ENCODE assay signal across 23 cellular contexts in genomic region chr3:122235147-122235546, GRCh38. TPM values are rescaled to one million over a fixed set of nuclear protein-coding genes. Genes with fewer than 3 reads are reported as not detected.
DNase-seq lines count a peak whose midpoint lies in the region; ATAC-seq and TF ChIP-seq lines count a peak whose summit lies in the region.
"Had no signal": no experiment of that assay in that cellular context is flagged by ENCODE, and none has a peak within 500 bp of the region (broad histone marks: within the 10 kb centered on the region; RNA-seq: fewer than 3 reads in every experiment).

No MANE protein-coding gene starts in this region.

- peaks cover 7% of the 10 kb centered on the region for H3K27me3 Mint-ChIP-seq in stimulated activated naive CD8-positive, alpha-beta T cell treated with anti-CD3 and anti-CD28 coated beads, Interleukin-15, Interleukin-2, amounts not matched to agents 100 ng/mL and 50 ng/mL, for 24 hours

- no peaks in the 10 kb centered on the region for H3K36me3 Mint-ChIP-seq in stimulated activated naive CD8-positive, alpha-beta T cell treated with anti-CD3 and anti-CD28 coated beads, Interleukin-15, Interleukin-2, amounts not matched to agents 100 ng/mL and 50 ng/mL, for 24 hours (ENCODE audit: low read depth)
- H3K36me3 Mint-ChIP-seq: activated naive CD4-positive, alpha-beta T cell treated with anti-CD3 and anti-CD28 coated beads, Interleukin-2, amount 50 U/mL, for 72 hours; naive B cell had no signal

- H3K27ac ChIP-seq in A673 (ENCODE audit: low read depth, low read length, poor library complexity, severe bottlenecking), result no peak overlapping the region
- H3K27ac ChIP-seq: body of pancreas, C4-2B, coronary artery, skin epidermis, transverse colon had no signal

- CTCF ChIA-PET in A673 (lab: Charles Lee), result no interaction called here

- no peaks in the 10 kb centered on the region for H3K4me1 ChIP-seq in A673 (ENCODE audit: insufficient read depth, low read length, poor library complexity, severe bottlenecking)
- H3K4me1 ChIP-seq: body of pancreas, transverse colon had no signal

- peaks cover 35% of the 10 kb centered on the region for H3K4me1 Mint-ChIP-seq in stimulated activated naive CD8-positive, alpha-beta T cell treated with anti-CD3 and anti-CD28 coated beads, Interleukin-15, Interleukin-2, amounts not matched to agents 100 ng/mL and 50 ng/mL, for 24 hours (ENCODE audit: low read depth)

- ATAC-seq in stimulated activated naive CD8-positive, alpha-beta T cell treated with anti-CD3 and anti-CD28 coated beads, Interleukin-15, Interleukin-2, amounts not matched to agents 100 U/mL and 50 U/mL, for 24 hours, result no peak
- ATAC-seq in GM21825 (IDR thresholded peaks at IDR 0.05; ENCODE audit: unreplicated experiment) (peak; percentile 37), HG03432 (IDR thresholded peaks at IDR 0.05; ENCODE audit: unreplicated experiment) (peak; percentile 52), HG03469 (IDR thresholded peaks at IDR 0.05; ENCODE audit: unreplicated experiment) (no peak)
- ATAC-seq: activated naive CD4-positive, alpha-beta T cell treated with anti-CD3 and anti-CD28 coated beads, Interleukin-2, amount 50 U/mL, for 72 hours; body of pancreas had no signal

- no peak for DNase-seq in stimulated activated naive CD8-positive, alpha-beta T cell treated with anti-CD3 and anti-CD28 coated beads, Interleukin-15, Interleukin-2, amounts not matched to agents 100 U/mL and 50 U/mL, for 24 hours
- no peak for DNase-seq in LoVo (ENCODE audit: low spot score)
- no peak for DNase-seq in A673 (ENCODE audit: low spot score)
- DNase-seq in posterior cingulate gyrus, result no peak
- DNase-seq: activated CD4-positive, alpha-beta T cell treated with anti-CD3 and anti-CD28 coated beads for 48 hours; activated T-cell treated with anti-CD3 and anti-CD28 coated beads, Interleukin-2, amount 50 U/mL, for 24 hours; body of pancreas; naive B cell; NCI-H1092 treated with DMSO at 0.1 percent for 48 hours; NCI-H2171; NCI-H748 treated with DMSO at 0.1 percent for 48 hours; T-helper 9 cell; transverse colon had no signal

- no TSS peak for BruUV-seq in A673 (replicated peaks; lab: Mats Ljungman, UMichigan)

- no peak overlapping the region for H3K4me3 ChIP-seq in A673 (ENCODE audit: low read depth, low read length, poor library complexity, severe bottlenecking)
- H3K4me3 ChIP-seq: body of pancreas, coronary artery, skin epidermis, transverse colon had no signal

- no peaks in the 10 kb centered on the region for H3K9me3 ChIP-seq in A673 (ENCODE audit: low read depth, low read length, poor library complexity, severe bottlenecking)
- H3K9me3 ChIP-seq: body of pancreas, transverse colon had no signal

- no peaks in the 10 kb centered on the region for H3K9me3 Mint-ChIP-seq in stimulated activated naive CD8-positive, alpha-beta T cell treated with anti-CD3 and anti-CD28 coated beads, Interleukin-15, Interleukin-2, amounts not matched to agents 100 ng/mL and 50 ng/mL, for 24 hours
- H3K9me3 Mint-ChIP-seq: activated naive CD4-positive, alpha-beta T cell treated with anti-CD3 and anti-CD28 coated beads, Interleukin-2, amount 50 U/mL, for 72 hours; activated T-cell treated with anti-CD3 and anti-CD28 coated beads, Interleukin-2, amount 50 U/mL, for 24 hours; naive B cell had no signal

- POLR2A ChIA-PET in A673 (lab: Charles Lee; ENCODE audit: low non-redundant PET), result no interaction called here

- H3K27me3 ChIP-seq in A673 (replicated peaks; ENCODE audit: insufficient read depth, low read depth, low read length, poor library complexity), result peaks cover 36% of the 10 kb centered on the region
- H3K27me3 ChIP-seq: body of pancreas, transverse colon had no signal

- no peaks in the 10 kb centered on the region for H3K36me3 ChIP-seq in A673 (ENCODE audit: insufficient read depth, low read length, poor library complexity, severe bottlenecking)
- H3K36me3 ChIP-seq: transverse colon had no signal

- peak overlapping the region; percentile 5 for H3K27ac Mint-ChIP-seq in stimulated activated naive CD8-positive, alpha-beta T cell treated with anti-CD3 and anti-CD28 coated beads, Interleukin-15, Interleukin-2, amounts not matched to agents 100 ng/mL and 50 ng/mL, for 24 hours
- H3K27ac Mint-ChIP-seq: activated naive CD4-positive, alpha-beta T cell treated with anti-CD3 and anti-CD28 coated beads, Interleukin-2, amount 50 U/mL, for 72 hours; activated T-cell treated with anti-CD3 and anti-CD28 coated beads, Interleukin-2, amount 50 U/mL, for 24 hours had no signal

- intact Hi-C loops in A673 (cut with micrococcal nuclease; ENCODE audit: unreplicated experiment) (no loop called here), posterior cingulate gyrus (cut with DNase I) (no loop called here)

- H3K4me3 Mint-ChIP-seq in stimulated activated naive CD8-positive, alpha-beta T cell treated with anti-CD3 and anti-CD28 coated beads, Interleukin-15, Interleukin-2, amounts not matched to agents 100 ng/mL and 50 ng/mL, for 24 hours, result no peak overlapping the region
- H3K4me3 Mint-ChIP-seq: activated T-cell treated with anti-CD3 and anti-CD28 coated beads, Interleukin-2, amount 50 U/mL, for 24 hours; naive B cell had no signal

- TF ChIP-seq CTCF in A673 (conservative IDR thresholded peaks at IDR 0.05; ENCODE audit: low read depth, low read length), result no peak

RNA-seq across cellular contexts. Expression of gene CASR, which starts 51.7 kb away (rescaled TPM):
- not detected in 2 replicates for total RNA-seq in A673 (2021)
- total RNA-seq: A172; activated naive CD4-positive, alpha-beta T cell treated with anti-CD3 and anti-CD28 coated beads, Interleukin-2, amount 50 U/mL, for 72 hours; H4 had no signal

Comparison
In these comparisons a context has a peak if more than half of its experiments do, and no peak if none do; other contexts are left out.
1. ATAC-seq: peak in GM21825 (single experiment) and HG03432 (single experiment); none in stimulated activated naive CD8-positive, alpha-beta T cell treated with anti-CD3 and anti-CD28 coated beads, Interleukin-15, Interleukin-2, amounts not matched to agents 100 U/mL and 50 U/mL, for 24 hours (single experiment) and HG03469 (single experiment).